In genomic region chr17:57783338-57783742, GRCh38 we compare ENCODE assay signal across 8 cellular contexts. TPM values are rescaled to one million over a fixed set of nuclear protein-coding genes. Genes with fewer than 3 reads are reported as not detected.
DNase-seq lines count a peak whose midpoint lies in the region; ATAC-seq, FAIRE-seq and TF ChIP-seq lines count a peak whose summit lies in the region.

No MANE protein-coding gene starts in this region.

- no peak overlapping the region for H3K27ac ChIP-seq in OCI-LY1 (ENCODE audit: low read depth, low read length, poor library complexity, severe bottlenecking)

- peak overlapping the region; percentile 55 for H3K4me2 ChIP-seq in OCI-LY1 (ENCODE audit: low read length)

- peaks cover 8 to 11% of the 10 kb centered on the region in 2 donors for H3K27me3 Mint-ChIP-seq in natural killer cell (ENCODE audit: low read depth in 2 of 2)

- H3K4me3 Mint-ChIP-seq in natural killer cell = no peak overlapping the region

- H3K36me3 ChIP-seq in OCI-LY1 (ENCODE audit: insufficient read depth, low read length) = no peaks in the 10 kb centered on the region

- TF ChIP-seq POLR2A in erythroblast (IDR thresholded peaks at IDR 0.05; ENCODE audit: low read length) = no peak

- no peaks in the 10 kb centered on the region for H3K9me2 ChIP-seq in OCI-LY1 (ENCODE audit: low read depth, low read length)

- no peaks in the 10 kb centered on the region for H3F3A ChIP-seq in OCI-LY1 (ENCODE audit: insufficient read depth, low read length)

- DNase-seq in CD1c-positive myeloid dendritic cell (ENCODE audit: extremely low spot score) = peak; percentile 94
- peak; percentile 85 for DNase-seq in HTR-8/SVneo (ENCODE audit: insufficient read length, low spot score)
- peak; percentile 76 for DNase-seq in activated CD8-positive, alpha-beta memory T cell treated with anti-CD3 and anti-CD28 coated beads, Interleukin-2, amount 50 U/mL, for 4 hours
- DNase-seq in erythroblast (lab: John Stamatoyannopoulos, UW) = peak; percentile 56 to 72
- peak; percentile 62 for DNase-seq in natural killer cell
- peak; percentile 50 to 79 (median 63) for DNase-seq in stimulated activated naive CD4-positive, alpha-beta T cell (lab: John Stamatoyannopoulos, UW)

- TF ChIP-seq CTCF in OCI-LY1 (IDR thresholded peaks at IDR 0.05; ENCODE audit: low read length) (peak; percentile 93), natural killer cell (IDR thresholded peaks at IDR 0.05) (peak; percentile 81)

- no peak overlapping the region for H3K9ac ChIP-seq in OCI-LY1 (ENCODE audit: low read length)

- no peak overlapping the region for H3K27ac Mint-ChIP-seq in natural killer cell

- FAIRE-seq in HTR-8/SVneo (lab: Jason Lieb, UNC) = peak; percentile 91

- no peaks in the 10 kb centered on the region for H3K36me3 Mint-ChIP-seq in natural killer cell

- no peaks in the 10 kb centered on the region for H3K4me1 Mint-ChIP-seq in natural killer cell

- H3K27me3 ChIP-seq in OCI-LY1 (ENCODE audit: insufficient read depth, low read length) = peaks cover 3% of the 10 kb centered on the region; the same call in 1 of the 2 replicates

- H3K4me1 ChIP-seq in OCI-LY1 (ENCODE audit: insufficient read depth, low read length, severe bottlenecking) = peaks cover 20% of the 10 kb centered on the region

- no peaks in the 10 kb centered on the region for H3K9me3 ChIP-seq in OCI-LY1 (ENCODE audit: low read length)

- no peaks in the 10 kb centered on the region for H3K9me3 Mint-ChIP-seq in natural killer cell

- H4K20me1 ChIP-seq in OCI-LY1 (ENCODE audit: insufficient read depth, low read length) = no peaks in the 10 kb centered on the region

- peak overlapping the region; percentile 16 for H3K4me3 ChIP-seq in OCI-LY1 (ENCODE audit: low read depth, low read length, poor library complexity, severe bottlenecking)

- no peaks in the 10 kb centered on the region for H3K79me2 ChIP-seq in OCI-LY1 (ENCODE audit: insufficient read depth, low read length)

- no peak overlapping the region for H2AFZ ChIP-seq in OCI-LY1 (ENCODE audit: low read length)

- intact Hi-C loops in natural killer cell (cut with micrococcal nuclease) = loop anchor here (10.0 kb wide), 1 partner anchor 649 kb away; no protein-coding TSS in a partner anchor

- ATAC-seq in natural killer cell (peak; percentile 74 to 94 (median 75)), HG02678 (IDR thresholded peaks at IDR 0.05; ENCODE audit: unreplicated experiment) (no peak)

RNA-seq across cellular contexts. Expression of gene CCDC182, which starts 38.2 kb away (rescaled TPM):
- total RNA-seq in natural killer cell = not detected
